In genomic region chr18:50287441-50288347, GRCh38 we compare ENCODE assay signal across 8 cellular contexts.
DNase-seq lines count a peak whose midpoint lies in the region; ATAC-seq lines count a peak whose summit lies in the region.

Gene CXXC1, minus strand, starts transcription at chr18:50287692. Its CDS starts 103 bp downstream, at chr18:50287589.

- DNase-seq in GM19240 (ENCODE audit: insufficient read length, low spot score) (peak; percentile 65), NCI-H524 treated with DMSO at 0.1 percent for 48 hours (lab: John Stamatoyannopoulos, UW) (peak; percentile 95), kidney tubule cell (ENCODE audit: low spot score) (peak; percentile 99)
- peak; percentile 96 to 99 for DNase-seq in activated CD4-positive, alpha-beta T cell treated with anti-CD3 and anti-CD28 coated beads for 4 hours
- peak; percentile 82 to 95 (median 92) for DNase-seq in stimulated activated CD4-positive, alpha-beta T cell treated with anti-CD3 and anti-CD28 coated beads, Interleukin-1b, Interleukin-23, amount 100 ng/mL, for 24 hours (ENCODE audit: low read depth in 4 of 4, low spot score in 1 of 4)

- H3K27me3 ChIP-seq in BLaER1 treated with 17β-estradiol and CSF1 and Interleukin-3, amounts not matched to agents 10 nM and 100 nM = no peaks in the 10 kb centered on the region

- peak within 1 kb of the TSS; percentile 76 to 90 (median 85) for H3K9ac ChIP-seq in BLaER1 treated with 17β-estradiol and CSF1 and Interleukin-3, amounts not matched to agents 10 nM and 100 nM

- peaks cover 15 to 49% (median 30%) of the 10 kb centered on the region in 10 experiments for H3K4me1 ChIP-seq in BLaER1 treated with 17β-estradiol and CSF1 and Interleukin-3, amounts not matched to agents 10 nM and 100 nM

- peak; percentile 85 for ATAC-seq in HG03460 (IDR thresholded peaks at IDR 0.05; ENCODE audit: unreplicated experiment)

- peak within 1 kb of the TSS; percentile 91 to 96 (median 94) for H3K4me2 ChIP-seq in BLaER1 treated with 17β-estradiol and CSF1 and Interleukin-3, amounts not matched to agents 10 nM and 100 nM

- H3K4me3 ChIP-seq in BLaER1 treated with 17β-estradiol and CSF1 and Interleukin-3, amounts not matched to agents 10 nM and 100 nM = peak within 1 kb of the TSS; percentile 79 to 98 (median 88)

- peak within 1 kb of the TSS; percentile 57 to 83 (median 79) for H3K27ac ChIP-seq in BLaER1 treated with 17β-estradiol and CSF1 and Interleukin-3, amounts not matched to agents 10 nM and 100 nM
- peak within 1 kb of the TSS; percentile 83 for H3K27ac ChIP-seq in cingulate gyrus (ENCODE audit: low read depth, low read length)

- peaks cover 0 to 22% (median 10%) of the 10 kb centered on the region in 11 experiments; a peak in 10 of 22 replicates for H4K20me1 ChIP-seq in BLaER1 treated with 17β-estradiol and CSF1 and Interleukin-3, amounts not matched to agents 10 nM and 100 nM

- H3K9me3 ChIP-seq in BLaER1 treated with 17β-estradiol and CSF1 and Interleukin-3, amounts not matched to agents 10 nM and 100 nM (replicated peaks in 1 of 11) = no peaks in the 10 kb centered on the region

- H3K36me3 ChIP-seq in BLaER1 treated with 17β-estradiol and CSF1 and Interleukin-3, amounts not matched to agents 10 nM and 100 nM = peaks cover 33 to 38% (median 34%) of the 10 kb centered on the region in 11 experiments

Comparison
In these comparisons a context has a peak if more than half of its experiments do, and no peak if none do; other contexts are left out.
1. Peak in every context shown above with its lines: DNase-seq, ATAC-seq, H3K4me3 ChIP-seq and H3K27ac ChIP-seq.